Comparison of ENCODE assay signal across 9 cellular contexts in genomic region chr21:42505090-42505726, GRCh38. TPM values are rescaled to one million over a fixed set of nuclear protein-coding genes. Genes with fewer than 3 reads are reported as not detected.
DNase-seq lines count a peak whose midpoint lies in the region; ATAC-seq and TF ChIP-seq lines count a peak whose summit lies in the region.
"Had no signal": no experiment of that assay in that cellular context is flagged by ENCODE, and none has a peak within 500 bp of the region (broad histone marks: within the 10 kb centered on the region; RNA-seq: fewer than 3 reads in every experiment).

No MANE protein-coding gene starts in this region.

- H3K27ac ChIP-seq in testis, result no peak overlapping the region
- no peak overlapping the region for H3K27ac ChIP-seq in GM23248

- no peaks in the 10 kb centered on the region for H4K20me1 ChIP-seq in GM23248 (ENCODE audit: insufficient read depth)

- DNase-seq in GM10248 (ENCODE audit: extremely low spot score) (peak; percentile 79), MV-4-11 (lab: John Stamatoyannopoulos, UW) (peak; percentile 90), testis (no peak), GM23248 (no peak)
- no peak for DNase-seq in stimulated activated CD4-positive, alpha-beta T cell treated with anti-CD3 and anti-CD28 coated beads, Interleukin-4, amount 100 ng/mL, for 24 hours

- no peak overlapping the region for H3K4me2 ChIP-seq in GM23248 (ENCODE audit: unreplicated experiment)

- 77 to 87% methylated on average over 3 of the region's 3 CpGs for WGBS in testis, 2 donors
- WGBS in GM23248 (ENCODE audit: low coverage in 1 of 2, low lambda C conversion rate in 2 of 2, missing lambda C conversion rate in 2 of 2), 2 experiments, result 14 to 19% methylated on average over 3 of the region's 3 CpGs

- ATAC-seq in GM19328 (IDR thresholded peaks at IDR 0.05; ENCODE audit: unreplicated experiment), result peak; percentile 57
- peak; percentile 93 for ATAC-seq in HG02884 (IDR thresholded peaks at IDR 0.05; ENCODE audit: unreplicated experiment)
- no peak for ATAC-seq in esophagus mucosa

- H3K4me1 ChIP-seq in testis (no peaks in the 10 kb centered on the region), GM23248 (ENCODE audit: insufficient read depth) (no peaks in the 10 kb centered on the region)

- H3K9ac ChIP-seq in GM23248, result no peak overlapping the region

- intact Hi-C loops in testis (cut with DNase I; ENCODE audit: low total_unique reads), result no loop called here

- H3K36me3 ChIP-seq in testis (ENCODE audit: low read depth, missing control alignments) (no peaks in the 10 kb centered on the region), GM23248 (ENCODE audit: low read depth) (no peaks in the 10 kb centered on the region)

- no peaks in the 10 kb centered on the region for H3K9me2 ChIP-seq in GM23248 (ENCODE audit: insufficient read depth)

- H3K9me3 ChIP-seq in testis (no peaks in the 10 kb centered on the region), GM23248 (ENCODE audit: low read depth) (no peaks in the 10 kb centered on the region)

- in situ Hi-C loops in GM23248 (cut with MboI), result no loop called here

- CTCF ChIA-PET in GM10248 (lab: Yijun Ruan, JAX), result interaction anchor here (0.9 to 1.4 kb wide), 4 partner anchors 8 to 360 kb away, joined by 3 to 4 read pairs (median 3); no protein-coding TSS in a partner anchor

- no peak overlapping the region for H2AFZ ChIP-seq in GM23248

- TF ChIP-seq POLR2A in testis (IDR thresholded peaks at IDR 0.05), result no peak

- POLR2A ChIA-PET in GM10248 (lab: Yijun Ruan, JAX), result no interaction called here

- no peaks in the 10 kb centered on the region for H3F3A ChIP-seq in GM23248 (ENCODE audit: insufficient read depth)

- TF ChIP-seq CTCF in GM10248 (IDR thresholded peaks at IDR 0.05; ENCODE audit: control extremely low read depth, extremely low read depth, low read depth, missing control alignments), result no peak
- TF ChIP-seq CTCF in testis (IDR thresholded peaks at IDR 0.05), result no peak

- H3K4me3 ChIP-seq in testis (no peak overlapping the region), GM23248 (no peak overlapping the region)

- no peaks in the 10 kb centered on the region for H3K79me2 ChIP-seq in GM23248 (ENCODE audit: insufficient read depth)

- H3K27me3 ChIP-seq in testis (no peaks in the 10 kb centered on the region), GM23248 (replicated peaks; ENCODE audit: insufficient read depth) (0 out of 2 replicates have a peak, but pooled peaks cover 11% of the 10 kb centered on the region)

RNA-seq across cellular contexts. Expression of gene SLC37A1, which starts 8.4 kb away (rescaled TPM):
- total RNA-seq in esophagus mucosa (13.9 TPM), testis (10 to 100 TPM; 22.6 to 24.3 TPM)
- polyA plus RNA-seq in testis (ENCODE audit: insufficient read depth, low read depth, low replicate concordance) (48.3 TPM), GM23248 (2016; fragmentation: Nextera tagmentation; extraction: Ambion mirVana) (0.23 TPM in 1 of 2 replicates, not detected in the other)
- not detected in 2 replicates for total RNA-seq in GM23248 (2014; rRNA removed; shearing (Covaris generic))

RNA-seq across cellular contexts. Expression of gene RSPH1, which starts 9.2 kb away (rescaled TPM):
- total RNA-seq in esophagus mucosa (0.24 TPM), testis (10 to 100 TPM; 10.4 to 20.8 TPM)
- polyA plus RNA-seq in testis (ENCODE audit: insufficient read depth, low read depth, low replicate concordance) (59.6 TPM), GM23248 (2016; fragmentation: Nextera tagmentation; extraction: Ambion mirVana) (0.14 TPM in 1 of 2 replicates, not detected in the other)
- total RNA-seq in GM23248 (2014; rRNA removed; shearing (Covaris generic)), result 0.32 TPM in 1 of 2 replicates, not detected in the other
- total RNA-seq: endothelial cell of umbilical vein had no signal

Comparison
In these comparisons a context has a peak if more than half of its experiments do, and no peak if none do; other contexts are left out.
1. DNase-seq: peak in GM10248 (single experiment) and MV-4-11 (single experiment); none in testis (single experiment), stimulated activated CD4-positive, alpha-beta T cell treated with anti-CD3 and anti-CD28 coated beads, Interleukin-4, amount 100 ng/mL, for 24 hours (single experiment) and GM23248 (single experiment).
2. RNA of gene SLC37A1, which starts 8.4 kb away (total RNA-seq): 22.6 to 24.3 TPM in testis and 13.9 TPM in esophagus mucosa (single experiment); not detected in GM23248; every median in the first group is over 10 times any median in the second.